9 cellular contexts compared by ENCODE assay signal in genomic region chr2:133568172-133568571, GRCh38. TPM values are rescaled to one million over a fixed set of nuclear protein-coding genes. Genes with fewer than 3 reads are reported as not detected.
A peak's percentile ranks its signal among the peaks of the same experiment; 100 is the strongest.
DNase-seq lines count a peak whose midpoint lies in the region; ATAC-seq, FAIRE-seq and TF ChIP-seq lines count a peak whose summit lies in the region.
"Had no signal": no experiment of that assay in that cellular context is flagged by ENCODE, and none has a peak within 500 bp of the region (broad histone marks: within the 10 kb centered on the region; RNA-seq: fewer than 3 reads in every experiment).

Gene NCKAP5 (minus strand): TSS chr2:133568463. CDS start chr2:133517526, 50,937 bp downstream.

- TF ChIP-seq EP300 in stomach (IDR thresholded peaks at IDR 0.05): no peak

- TF ChIP-seq CTCF in LNCaP clone FGC (IDR thresholded peaks at IDR 0.05; ENCODE audit: control insufficient read depth, extremely low read depth, insufficient read depth): no peak
- no peak for TF ChIP-seq CTCF in left lung (IDR thresholded peaks at IDR 0.05)
- TF ChIP-seq CTCF in stomach (IDR thresholded peaks at IDR 0.05): no peak
- no peak for TF ChIP-seq CTCF in D721Med (IDR thresholded peaks at IDR 0.05; ENCODE audit: insufficient read depth, missing control alignments)

- no peak for FAIRE-seq in D721Med (lab: Jason Lieb, UNC)

- H3K9me3 ChIP-seq in left lung: no peaks in the 10 kb centered on the region
- no peaks in the 10 kb centered on the region for H3K9me3 ChIP-seq in stomach

- 1 to 7% (median 3%) methylated on average over 12 of the region's 12 CpGs for whole genome bisulfite sequencing in stomach, 5 donors

- no peak for TF ChIP-seq POLR2A in stomach (IDR thresholded peaks at IDR 0.05)

- peaks cover 0 to 10% of the 10 kb centered on the region in 2 donors for H3K4me1 ChIP-seq in left lung
- peaks cover 0 to 23% (median 17%) of the 10 kb centered on the region in 4 donors for H3K4me1 ChIP-seq in stomach

- no peaks in the 10 kb centered on the region for H3K4me1 Mint-ChIP-seq in activated T-cell treated with anti-CD3 and anti-CD28 coated beads, Interleukin-2, amount 50 U/mL, for 72 hours (ENCODE audit: low read depth)

- DNase-seq in LNCaP clone FGC (ENCODE audit: low read depth) (peak; percentile 66), dermis blood vessel endothelial cell (peak; percentile 71), left lung (no peak), stomach (peak; percentile 49), D721Med (ENCODE audit: insufficient read length, low spot score) (no peak)
- no peak for DNase-seq in activated T-cell treated with anti-CD3 and anti-CD28 coated beads, Interleukin-2, amount 50 U/mL, for 72 hours
- no peak for DNase-seq in stimulated activated CD8-positive, alpha-beta memory T cell treated with anti-CD3 and anti-CD28 coated beads, Interleukin-4, amount 100 ng/mL, for 48 hours
- DNase-seq: MV-4-11 had no signal

- no peak within 1 kb of the TSS for H3K4me3 Mint-ChIP-seq in activated T-cell treated with anti-CD3 and anti-CD28 coated beads, Interleukin-2, amount 50 U/mL, for 72 hours

- H3K27ac ChIP-seq in left lung: peak within 1 kb of the TSS in 1 of 2 donors; percentile 8
- H3K27ac ChIP-seq in stomach: peak within 1 kb of the TSS in 4 of 5 donors; percentile 6 to 66 (median 36)

- H3K4me3 ChIP-seq in LNCaP clone FGC (ENCODE audit: low read depth, low read length) (peak within 1 kb of the TSS; percentile 27), left lung (peak within 1 kb of the TSS; percentile 8 to 9), stomach (peak within 1 kb of the TSS; percentile 8 to 28 (median 16))

- ATAC-seq in left lung (peak; percentile 27), GM21423 (IDR thresholded peaks at IDR 0.05; ENCODE audit: unreplicated experiment) (no peak)
- no peak for ATAC-seq in activated T-cell treated with anti-CD3 and anti-CD28 coated beads, Interleukin-2, amount 50 U/mL, for 72 hours (replicated peaks in 1 of 2)

- no peaks in the 10 kb centered on the region for H3K27me3 ChIP-seq in left lung
- H3K27me3 ChIP-seq in stomach: peaks cover 0 to 15% (median 0%) of the 10 kb centered on the region in 3 donors

- H3K36me3 ChIP-seq in left lung: no peaks in the 10 kb centered on the region
- H3K36me3 ChIP-seq in stomach: no peaks in the 10 kb centered on the region

- H3K27ac Mint-ChIP-seq in activated T-cell treated with anti-CD3 and anti-CD28 coated beads, Interleukin-2, amount 50 U/mL, for 72 hours: no peak within 1 kb of the TSS

- H3K27me3 Mint-ChIP-seq in activated T-cell treated with anti-CD3 and anti-CD28 coated beads, Interleukin-2, amount 50 U/mL, for 72 hours (ENCODE audit: low read depth): peaks cover 19% of the 10 kb centered on the region

- H3K9me3 Mint-ChIP-seq in activated T-cell treated with anti-CD3 and anti-CD28 coated beads, Interleukin-2, amount 50 U/mL, for 72 hours: no peaks in the 10 kb centered on the region

- intact Hi-C loops in left lung (cut with DNase I): no loop called here
- intact Hi-C loops in stomach (cut with DNase I; ENCODE audit: low total_unique reads): no loop called here

- no peaks in the 10 kb centered on the region for H3K36me3 Mint-ChIP-seq in activated T-cell treated with anti-CD3 and anti-CD28 coated beads, Interleukin-2, amount 50 U/mL, for 72 hours (ENCODE audit: insufficient read depth in 2 of 2)

RNA-seq across cellular contexts. Expression of gene NCKAP5, which starts in this region (rescaled TPM):
- under 0.01 and 0.05 TPM in 2 replicates for total RNA-seq in dermis blood vessel endothelial cell
- 1 to 10 TPM; 4.0 to 9.3 TPM for total RNA-seq in left lung
- 1 to 10 TPM in 2 of 5 donors, under 1 TPM in 2, not detected in 1; 0.58 to 8.0 (median 3.2) TPM for total RNA-seq in stomach
- 1 to 10 TPM; 1.1 to 2.6 (median 1.6) TPM for polyA plus RNA-seq in stomach
- total RNA-seq in activated T-cell treated with anti-CD3 and anti-CD28 coated beads, Interleukin-2, amount 50 U/mL, for 72 hours: not detected

Comparison
In these comparisons a context has a peak if more than half of its experiments do, and no peak if none do; other contexts are left out.
1. Peak in DNase-seq in dermis blood vessel endothelial cell; RNA of the gene not detected or under 1 TPM.
2. DNase-seq: peak in LNCaP clone FGC (single experiment) and stomach (single experiment); none in left lung (0 of 2), activated T-cell treated with anti-CD3 and anti-CD28 coated beads, Interleukin-2, amount 50 U/mL, for 72 hours (0 of 2), stimulated activated CD8-positive, alpha-beta memory T cell treated with anti-CD3 and anti-CD28 coated beads, Interleukin-4, amount 100 ng/mL, for 48 hours (single experiment) and D721Med (single experiment).
3. Peak in every context shown above with its lines, with median percentiles within 50 percentile points of each other: H3K4me3 ChIP-seq.